ENCODE assay signal across 10 cellular contexts in genomic region chr6:160974304-160974771, GRCh38. TPM values are rescaled to one million over a fixed set of nuclear protein-coding genes. Genes with fewer than 3 reads are reported as not detected.
DNase-seq lines count a peak whose midpoint lies in the region; ATAC-seq, FAIRE-seq and TF ChIP-seq lines count a peak whose summit lies in the region.
"Had no signal": no experiment of that assay in that cellular context is flagged by ENCODE, and none has a peak within 500 bp of the region (broad histone marks: within the 10 kb centered on the region; RNA-seq: fewer than 3 reads in every experiment).

No MANE protein-coding gene starts in this region.

- H3K36me3 Mint-ChIP-seq in activated T-cell treated with anti-CD3 and anti-CD28 coated beads, Interleukin-2, amount 50 U/mL, for 4 hours (ENCODE audit: insufficient read depth): no peaks in the 10 kb centered on the region

- TF ChIP-seq POLR2A in GM12891 (IDR thresholded peaks at IDR 0.05; ENCODE audit: low read depth, low read length): no peak

- H3K4me3 ChIP-seq in choroid plexus epithelial cell (ENCODE audit: low read depth, low read length): no peak overlapping the region

- H3K4me1 Mint-ChIP-seq in activated T-cell treated with anti-CD3 and anti-CD28 coated beads, Interleukin-2, amount 50 U/mL, for 4 hours (ENCODE audit: low read depth): no peaks in the 10 kb centered on the region

- ATAC-seq in activated T-cell treated with anti-CD3 and anti-CD28 coated beads, Interleukin-2, amount 50 U/mL, for 4 hours: no peak

- H3K4me3 Mint-ChIP-seq in activated T-cell treated with anti-CD3 and anti-CD28 coated beads, Interleukin-2, amount 50 U/mL, for 4 hours: no peak overlapping the region

- H3K27me3 Mint-ChIP-seq in activated T-cell treated with anti-CD3 and anti-CD28 coated beads, Interleukin-2, amount 50 U/mL, for 4 hours (ENCODE audit: low read depth): peaks cover 9% of the 10 kb centered on the region

- no peak for TF ChIP-seq CTCF in choroid plexus epithelial cell (conservative IDR thresholded peaks at IDR 0.05; ENCODE audit: low read depth, low read length)

- DNase-seq in HS-27A (ENCODE audit: low read depth) (peak; percentile 26), choroid plexus epithelial cell (ENCODE audit: low read depth) (peak; percentile 93), kidney glomerular epithelial cell (lab: John Stamatoyannopoulos, UW) (peak; percentile 57), stromal cell of bone marrow (ENCODE audit: low read depth) (peak; percentile 95), OCI-M2 (lab: John Stamatoyannopoulos, UW; ENCODE audit: unreplicated experiment) (no peak), NCI-H226 (no peak), GM12891 (ENCODE audit: insufficient read length, low spot score) (no peak)
- no peak for DNase-seq in activated T-cell treated with anti-CD3 and anti-CD28 coated beads, Interleukin-2, amount 50 U/mL, for 4 hours
- DNase-seq: NCI-H2107 had no signal

- no peak for FAIRE-seq in GM12891 (lab: Jason Lieb, UNC)
- FAIRE-seq: endothelial cell of umbilical vein had no signal

- no peaks in the 10 kb centered on the region for H3K9me3 Mint-ChIP-seq in activated T-cell treated with anti-CD3 and anti-CD28 coated beads, Interleukin-2, amount 50 U/mL, for 4 hours

TF ChIP-seq in GM12891, 5 proteins besides CTCF, POLR2A, EP300 and RAD21:
- TF ChIP-seq SPI1 (IDR thresholded peaks at IDR 0.05; ENCODE audit: low read depth, low read length) (no peak), POLR2AphosphoS5 (IDR thresholded peaks at IDR 0.05; ENCODE audit: low read depth, low read length) (no peak), TAF1 (IDR thresholded peaks at IDR 0.05; ENCODE audit: low read depth, low read length) (no peak), PAX5 (IDR thresholded peaks at IDR 0.05; ENCODE audit: insufficient read depth, low read length, severe bottlenecking) (no peak), POU2F2 (IDR thresholded peaks at IDR 0.05; ENCODE audit: low read depth, low read length) (no peak)

RNA-seq across cellular contexts. Expression of gene MAP3K4, which starts 17.2 kb away (rescaled TPM):
- polyA plus RNA-seq in GM12891 (2012; ENCODE audit: low read depth, missing spikeins): 10.2 TPM
- total RNA-seq in activated T-cell treated with anti-CD3 and anti-CD28 coated beads, Interleukin-2, amount 50 U/mL, for 4 hours: 10 to 100 TPM; 48.8 to 52.4 (median 49.0) TPM

Comparison
In these comparisons a context has a peak if more than half of its experiments do, and no peak if none do; other contexts are left out.
1. DNase-seq: peak in HS-27A (single experiment), choroid plexus epithelial cell (single experiment), kidney glomerular epithelial cell (single experiment) and stromal cell of bone marrow (single experiment); none in OCI-M2 (single experiment), NCI-H226 (single experiment), GM12891 (single experiment) and activated T-cell treated with anti-CD3 and anti-CD28 coated beads, Interleukin-2, amount 50 U/mL, for 4 hours (single experiment).